In the genomic region with DNA sequence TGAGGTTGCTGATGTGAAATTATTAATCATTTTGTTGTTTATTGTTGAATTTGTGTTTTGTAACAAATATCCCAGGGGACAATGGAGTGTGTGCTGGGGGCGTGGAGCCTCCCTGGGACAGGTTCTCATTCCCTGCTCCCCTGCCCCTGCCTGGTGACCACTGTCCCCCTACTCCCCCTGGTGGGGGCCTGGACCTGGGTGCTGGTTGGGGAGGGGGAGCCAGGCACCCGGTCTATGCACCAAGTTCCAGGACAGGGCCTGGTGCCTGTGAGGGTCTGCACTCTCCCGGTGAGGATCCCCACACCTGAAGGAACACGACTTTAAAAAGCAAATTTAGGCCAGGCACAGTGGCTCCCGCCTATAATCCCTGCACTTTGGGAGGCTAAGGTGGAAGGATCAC, we compare ENCODE assay signal across 15 cellular contexts. TPM values are rescaled to one million over a fixed set of nuclear protein-coding genes. Genes with fewer than 3 reads are reported as not detected.
"Had no signal": no experiment of that assay in that cellular context is flagged by ENCODE, and none has a peak within 500 bp of the region (broad histone marks: within the 10 kb centered on the region; RNA-seq: fewer than 3 reads in every experiment).

No MANE protein-coding gene starts in this region.

- H3K36me3 ChIP-seq: ascending aorta, prostate gland, stomach had no signal

- DNase-seq: activated B cell treated with CpG ODN at 0.5 μM for 24 hours; activated CD4-positive, alpha-beta T cell treated with anti-CD3 and anti-CD28 coated beads, Interleukin-2, amount 10 ng/mL, durations not matched to agents 24 days and 14 days; activated CD8-positive, alpha-beta memory T cell treated with anti-CD3 and anti-CD28 coated beads, Interleukin-2, amount 50 U/mL, for 4 hours; activated CD8-positive, alpha-beta T cell treated with anti-CD3 and anti-CD28 coated beads, Interleukin-2, amount 10 ng/mL, durations not matched to agents 7 days and 5 days; activated T-cell treated with anti-CD3 and anti-CD28 coated beads, Interleukin-2, amount 50 U/mL, for 72 hours; islet precursor cell; occipital lobe; stimulated activated CD4-positive, alpha-beta T cell treated with anti-CD3 and anti-CD28 coated beads, Interleukin-1b, Interleukin-23, amount 100 ng/mL, for 48 hours; stomach had no signal

- ATAC-seq: activated CD8-positive, alpha-beta T cell treated with anti-CD3 and anti-CD28 coated beads, Interleukin-2, amount 10 ng/mL, durations not matched to agents 7 days and 5 days; activated T-cell treated with anti-CD3 and anti-CD28 coated beads, Interleukin-2, amount 50 U/mL, for 72 hours; esophagus mucosa; sciatic nerve had no signal

- H3K9me3 ChIP-seq: ascending aorta, prostate gland, stomach had no signal

- H3K4me3 ChIP-seq: ascending aorta, prostate gland, stomach had no signal

- H3K27ac ChIP-seq: ascending aorta, prostate gland, stomach had no signal

- FAIRE-seq: endometrium had no signal

- H3K27me3 ChIP-seq: ascending aorta, stomach had no signal

- H3K4me1 ChIP-seq: ascending aorta, prostate gland, stomach had no signal

RNA-seq across cellular contexts. Expression of a gene that starts 42.4 kb away (rescaled TPM):
- polyA plus RNA-seq: liver had no signal
